ENCODE assay signal across 9 cellular contexts in the genomic region with DNA sequence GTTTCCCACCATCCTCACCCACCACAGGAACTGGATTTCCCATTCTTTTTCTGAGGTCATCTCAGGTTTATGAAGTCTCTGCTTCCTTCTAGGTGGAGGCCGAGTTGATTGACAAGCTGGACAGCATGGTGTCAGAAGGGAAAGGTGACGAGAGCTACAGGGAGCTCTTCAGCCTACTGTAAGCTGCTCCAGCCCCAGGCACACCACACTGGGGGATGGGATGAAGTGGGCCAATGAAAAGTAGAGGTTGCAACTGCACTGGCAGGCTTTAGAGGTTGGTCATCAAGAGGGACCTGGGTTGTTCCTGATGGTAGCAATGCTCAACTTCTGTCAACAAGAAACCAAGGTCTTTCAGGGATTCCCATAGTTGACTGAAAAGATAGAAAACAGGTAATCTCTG.
"Had no signal": no experiment of that assay in that cellular context is flagged by ENCODE, and none has a peak within 500 bp of the region (broad histone marks: within the 10 kb centered on the region; RNA-seq: fewer than 3 reads in every experiment).

No MANE protein-coding gene starts in this region.

- H3K27ac Mint-ChIP-seq: GM23338, H9, HFFc6 had no signal

- H3K4me3 Mint-ChIP-seq: GM23338, H9, HFFc6 had no signal

- ATAC-seq: GM23338, HCT116 had no signal

- H3K27ac ChIP-seq: GM23248 had no signal

- H3K9me3 Mint-ChIP-seq: HFFc6 had no signal

- H3K4me3 ChIP-seq: GM23248, GM23338, HAP-1 had no signal

- DNase-seq: GM23248, GOT3, H7, H9, HCEC 1CT, HFFc6 had no signal

- H3K9me3 ChIP-seq: HAP-1 had no signal

- H3K4me1 ChIP-seq: HAP-1 had no signal

- H3K36me3 ChIP-seq: HAP-1 had no signal
